Comparison of ENCODE assay signal across 1 cellular context in the genomic region with DNA sequence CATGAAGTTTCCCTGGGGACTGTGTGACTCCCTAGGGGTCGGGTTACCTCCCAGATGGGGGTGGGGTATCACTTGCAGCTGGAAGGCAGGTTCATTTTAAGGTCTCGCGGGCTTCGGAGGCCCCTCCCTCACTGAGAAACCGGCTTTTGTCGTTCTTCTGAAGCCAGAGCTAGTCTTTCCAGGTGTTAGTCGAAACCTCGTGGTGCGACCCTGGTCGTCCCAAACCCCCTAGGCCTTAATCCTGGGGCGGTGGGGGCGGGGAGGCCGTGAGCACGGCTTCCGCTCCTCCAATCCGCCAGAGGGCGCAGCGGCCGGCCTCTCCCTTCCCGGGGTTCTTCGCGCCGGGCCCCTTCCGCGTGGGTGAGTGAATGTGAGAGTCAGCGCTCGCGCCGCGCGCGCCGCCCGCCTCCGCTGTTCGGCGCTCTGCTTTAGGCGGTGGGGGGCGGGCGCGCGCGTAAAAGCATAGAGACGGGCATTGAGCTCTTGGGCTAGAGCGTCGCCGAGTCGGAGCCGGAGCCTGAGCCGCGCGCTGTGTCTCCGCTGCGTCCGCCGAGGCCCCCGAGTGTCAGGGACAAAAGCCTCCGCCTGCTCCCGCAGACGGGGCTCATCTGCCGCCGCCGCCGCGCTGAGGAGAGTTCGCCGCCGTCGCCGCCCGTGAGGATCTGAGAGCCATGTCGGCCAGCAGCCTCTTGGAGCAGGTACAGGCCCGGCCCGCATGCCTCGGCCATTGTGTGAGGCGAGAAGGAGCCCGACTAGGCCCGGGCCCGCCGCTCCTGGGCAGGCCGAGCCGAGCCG.
TF ChIP-seq lines count a peak whose summit lies in the region.

A gene (plus strand): TSS at position 491 of the 795 bp plus-strand sequence. CDS start 181 bp downstream, at position 672.

TF ChIP-seq in HepG2, 621 proteins besides CTCF, POLR2A, EP300 and RAD21 (continued from another document and continues in another):
- TF ChIP-seq, protein P1, sequence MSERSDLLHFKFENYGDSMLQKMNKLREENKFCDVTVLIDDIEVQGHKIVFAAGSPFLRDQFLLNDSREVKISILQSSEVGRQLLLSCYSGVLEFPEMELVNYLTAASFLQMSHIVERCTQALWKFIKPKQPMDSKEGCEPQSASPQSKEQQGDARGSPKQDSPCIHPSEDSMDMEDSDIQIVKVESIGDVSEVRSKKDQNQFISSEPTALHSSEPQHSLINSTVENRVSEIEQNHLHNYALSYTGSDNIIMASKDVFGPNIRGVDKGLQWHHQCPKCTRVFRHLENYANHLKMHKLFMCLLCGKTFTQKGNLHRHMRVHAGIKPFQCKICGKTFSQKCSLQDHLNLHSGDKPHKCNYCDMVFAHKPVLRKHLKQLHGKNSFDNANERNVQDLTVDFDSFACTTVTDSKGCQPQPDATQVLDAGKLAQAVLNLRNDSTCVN (CRISPR knock-in tag; IDR thresholded peaks at IDR 0.05; ENCODE audit: borderline replicate concordance): peak; percentile 51; the same call in 1 of the 2 replicates
- TF ChIP-seq, protein P2, sequence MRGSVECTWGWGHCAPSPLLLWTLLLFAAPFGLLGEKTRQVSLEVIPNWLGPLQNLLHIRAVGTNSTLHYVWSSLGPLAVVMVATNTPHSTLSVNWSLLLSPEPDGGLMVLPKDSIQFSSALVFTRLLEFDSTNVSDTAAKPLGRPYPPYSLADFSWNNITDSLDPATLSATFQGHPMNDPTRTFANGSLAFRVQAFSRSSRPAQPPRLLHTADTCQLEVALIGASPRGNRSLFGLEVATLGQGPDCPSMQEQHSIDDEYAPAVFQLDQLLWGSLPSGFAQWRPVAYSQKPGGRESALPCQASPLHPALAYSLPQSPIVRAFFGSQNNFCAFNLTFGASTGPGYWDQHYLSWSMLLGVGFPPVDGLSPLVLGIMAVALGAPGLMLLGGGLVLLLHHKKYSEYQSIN (CRISPR knock-in tag; IDR thresholded peaks at IDR 0.05; ENCODE audit: borderline replicate concordance): no peak; the same call in 1 of the 2 replicates
- TF ChIP-seq MXD4 (CRISPR knock-in tag; IDR thresholded peaks at IDR 0.05) (peak; percentile 92), ZNF354B (CRISPR knock-in tag; IDR thresholded peaks at IDR 0.05) (no peak), SIN3B (IDR thresholded peaks at IDR 0.05; ENCODE audit: low read length) (no peak; the same call in 1 of the 2 replicates), ZNF619 (CRISPR knock-in tag; IDR thresholded peaks at IDR 0.05) (peak; percentile 54; the same call in 1 of the 2 replicates), ZNF549 (CRISPR knock-in tag; IDR thresholded peaks at IDR 0.05) (no peak), NFRKB (IDR thresholded peaks at IDR 0.05) (no peak), HCFC1 (IDR thresholded peaks at IDR 0.05; ENCODE audit: low read depth, low read length) (peak; percentile 42; the same call in 1 of the 2 replicates), MTA3 (CRISPR knock-in tag; IDR thresholded peaks at IDR 0.05) (no peak), HNRNPLL (IDR thresholded peaks at IDR 0.05; ENCODE audit: low read depth, low read length, poor library complexity, severe bottlenecking) (peak; percentile 85), ZNF124 (CRISPR knock-in tag; IDR thresholded peaks at IDR 0.05) (peak; percentile 63), NKX3-1 (CRISPR knock-in tag; IDR thresholded peaks at IDR 0.05) (peak; percentile 79), STAG1 (CRISPR knock-in tag; IDR thresholded peaks at IDR 0.05) (peak; percentile 22), MIXL1 (CRISPR knock-in tag; IDR thresholded peaks at IDR 0.05) (peak; percentile 72; the same call in 1 of the 2 replicates), ZNF350 (CRISPR knock-in tag; IDR thresholded peaks at IDR 0.05; ENCODE audit: borderline replicate concordance, low read depth) (peak; percentile 98), ELF1 (CRISPR knock-in tag; IDR thresholded peaks at IDR 0.05) (peak; percentile 94), STAT5B (CRISPR knock-in tag; IDR thresholded peaks at IDR 0.05) (no peak), MTF2 (CRISPR knock-in tag; IDR thresholded peaks at IDR 0.05; ENCODE audit: borderline replicate concordance) (no peak)
- TF ChIP-seq, protein P3, sequence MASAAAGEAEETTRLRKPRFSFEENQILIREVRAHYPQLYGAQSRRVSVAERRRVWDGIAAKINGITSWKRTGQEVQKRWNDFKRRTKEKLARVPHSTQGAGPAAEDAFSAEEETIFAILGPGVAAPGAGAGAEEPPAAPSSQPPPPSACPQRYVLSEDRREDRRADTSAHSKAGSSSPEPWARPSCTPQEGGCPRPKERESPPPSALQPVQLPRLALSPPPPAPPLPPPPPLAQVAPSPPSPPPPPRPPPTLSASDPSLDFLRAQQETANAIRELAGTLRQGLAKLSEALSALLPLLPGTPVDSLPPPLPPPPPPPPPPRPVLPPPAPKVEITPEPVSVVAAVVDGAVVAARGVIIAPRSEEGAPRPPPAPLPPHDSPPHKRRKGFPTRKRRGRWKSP (CRISPR knock-in tag; IDR thresholded peaks at IDR 0.05): peak; percentile 95
- TF ChIP-seq, protein P4, sequence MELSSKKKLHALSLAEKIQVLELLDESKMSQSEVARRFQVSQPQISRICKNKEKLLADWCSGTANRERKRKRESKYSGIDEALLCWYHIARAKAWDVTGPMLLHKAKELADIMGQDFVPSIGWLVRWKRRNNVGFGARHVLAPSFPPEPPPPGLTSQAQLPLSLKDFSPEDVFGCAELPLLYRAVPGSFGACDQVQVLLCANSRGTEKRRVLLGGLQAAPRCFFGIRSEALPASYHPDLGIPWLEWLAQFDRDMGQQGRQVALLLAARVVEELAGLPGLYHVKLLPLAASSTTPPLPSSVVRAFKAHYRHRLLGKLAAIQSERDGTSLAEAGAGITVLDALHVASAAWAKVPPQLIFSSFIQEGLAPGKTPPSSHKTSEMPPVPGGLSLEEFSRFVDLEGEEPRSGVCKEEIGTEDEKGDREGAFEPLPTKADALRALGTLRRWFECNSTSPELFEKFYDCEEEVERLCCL (CRISPR knock-in tag; IDR thresholded peaks at IDR 0.05; ENCODE audit: borderline replicate concordance): no peak; the same call in none of the 2 replicates
- TF ChIP-seq, protein P5, sequence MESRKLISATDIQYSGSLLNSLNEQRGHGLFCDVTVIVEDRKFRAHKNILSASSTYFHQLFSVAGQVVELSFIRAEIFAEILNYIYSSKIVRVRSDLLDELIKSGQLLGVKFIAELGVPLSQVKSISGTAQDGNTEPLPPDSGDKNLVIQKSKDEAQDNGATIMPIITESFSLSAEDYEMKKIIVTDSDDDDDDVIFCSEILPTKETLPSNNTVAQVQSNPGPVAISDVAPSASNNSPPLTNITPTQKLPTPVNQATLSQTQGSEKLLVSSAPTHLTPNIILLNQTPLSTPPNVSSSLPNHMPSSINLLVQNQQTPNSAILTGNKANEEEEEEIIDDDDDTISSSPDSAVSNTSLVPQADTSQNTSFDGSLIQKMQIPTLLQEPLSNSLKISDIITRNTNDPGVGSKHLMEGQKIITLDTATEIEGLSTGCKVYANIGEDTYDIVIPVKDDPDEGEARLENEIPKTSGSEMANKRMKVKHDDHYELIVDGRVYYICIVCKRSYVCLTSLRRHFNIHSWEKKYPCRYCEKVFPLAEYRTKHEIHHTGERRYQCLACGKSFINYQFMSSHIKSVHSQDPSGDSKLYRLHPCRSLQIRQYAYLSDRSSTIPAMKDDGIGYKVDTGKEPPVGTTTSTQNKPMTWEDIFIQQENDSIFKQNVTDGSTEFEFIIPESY (CRISPR knock-in tag; IDR thresholded peaks at IDR 0.05): peak; percentile 60
- TF ChIP-seq, protein P6, sequence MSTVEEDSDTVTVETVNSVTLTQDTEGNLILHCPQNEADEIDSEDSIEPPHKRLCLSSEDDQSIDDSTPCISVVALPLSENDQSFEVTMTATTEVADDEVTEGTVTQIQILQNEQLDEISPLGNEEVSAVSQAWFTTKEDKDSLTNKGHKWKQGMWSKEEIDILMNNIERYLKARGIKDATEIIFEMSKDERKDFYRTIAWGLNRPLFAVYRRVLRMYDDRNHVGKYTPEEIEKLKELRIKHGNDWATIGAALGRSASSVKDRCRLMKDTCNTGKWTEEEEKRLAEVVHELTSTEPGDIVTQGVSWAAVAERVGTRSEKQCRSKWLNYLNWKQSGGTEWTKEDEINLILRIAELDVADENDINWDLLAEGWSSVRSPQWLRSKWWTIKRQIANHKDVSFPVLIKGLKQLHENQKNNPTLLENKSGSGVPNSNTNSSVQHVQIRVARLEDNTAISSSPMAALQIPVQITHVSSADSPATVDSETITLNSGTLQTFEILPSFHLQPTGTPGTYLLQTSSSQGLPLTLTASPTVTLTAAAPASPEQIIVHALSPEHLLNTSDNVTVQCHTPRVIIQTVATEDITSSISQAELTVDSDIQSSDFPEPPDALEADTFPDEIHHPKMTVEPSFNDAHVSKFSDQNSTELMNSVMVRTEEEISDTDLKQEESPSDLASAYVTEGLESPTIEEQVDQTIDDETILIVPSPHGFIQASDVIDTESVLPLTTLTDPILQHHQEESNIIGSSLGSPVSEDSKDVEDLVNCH (CRISPR knock-in tag; IDR thresholded peaks at IDR 0.05): no peak
- TF ChIP-seq, protein P7, sequence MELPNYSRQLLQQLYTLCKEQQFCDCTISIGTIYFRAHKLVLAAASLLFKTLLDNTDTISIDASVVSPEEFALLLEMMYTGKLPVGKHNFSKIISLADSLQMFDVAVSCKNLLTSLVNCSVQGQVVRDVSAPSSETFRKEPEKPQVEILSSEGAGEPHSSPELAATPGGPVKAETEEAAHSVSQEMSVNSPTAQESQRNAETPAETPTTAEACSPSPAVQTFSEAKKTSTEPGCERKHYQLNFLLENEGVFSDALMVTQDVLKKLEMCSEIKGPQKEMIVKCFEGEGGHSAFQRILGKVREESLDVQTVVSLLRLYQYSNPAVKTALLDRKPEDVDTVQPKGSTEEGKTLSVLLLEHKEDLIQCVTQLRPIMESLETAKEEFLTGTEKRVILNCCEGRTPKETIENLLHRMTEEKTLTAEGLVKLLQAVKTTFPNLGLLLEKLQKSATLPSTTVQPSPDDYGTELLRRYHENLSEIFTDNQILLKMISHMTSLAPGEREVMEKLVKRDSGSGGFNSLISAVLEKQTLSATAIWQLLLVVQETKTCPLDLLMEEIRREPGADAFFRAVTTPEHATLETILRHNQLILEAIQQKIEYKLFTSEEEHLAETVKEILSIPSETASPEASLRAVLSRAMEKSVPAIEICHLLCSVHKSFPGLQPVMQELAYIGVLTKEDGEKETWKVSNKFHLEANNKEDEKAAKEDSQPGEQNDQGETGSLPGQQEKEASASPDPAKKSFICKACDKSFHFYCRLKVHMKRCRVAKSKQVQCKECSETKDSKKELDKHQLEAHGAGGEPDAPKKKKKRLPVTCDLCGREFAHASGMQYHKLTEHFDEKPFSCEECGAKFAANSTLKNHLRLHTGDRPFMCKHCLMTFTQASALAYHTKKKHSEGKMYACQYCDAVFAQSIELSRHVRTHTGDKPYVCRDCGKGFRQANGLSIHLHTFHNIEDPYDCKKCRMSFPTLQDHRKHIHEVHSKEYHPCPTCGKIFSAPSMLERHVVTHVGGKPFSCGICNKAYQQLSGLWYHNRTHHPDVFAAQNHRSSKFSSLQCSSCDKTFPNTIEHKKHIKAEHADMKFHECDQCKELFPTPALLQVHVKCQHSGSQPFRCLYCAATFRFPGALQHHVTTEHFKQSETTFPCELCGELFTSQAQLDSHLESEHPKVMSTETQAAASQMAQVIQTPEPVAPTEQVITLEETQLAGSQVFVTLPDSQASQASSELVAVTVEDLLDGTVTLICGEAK (IDR thresholded peaks at IDR 0.05): no peak
- TF ChIP-seq, protein P7 (CRISPR knock-in tag; IDR thresholded peaks at IDR 0.05): peak; percentile 53; the same call in 1 of the 2 replicates
- TF ChIP-seq, protein P8, sequence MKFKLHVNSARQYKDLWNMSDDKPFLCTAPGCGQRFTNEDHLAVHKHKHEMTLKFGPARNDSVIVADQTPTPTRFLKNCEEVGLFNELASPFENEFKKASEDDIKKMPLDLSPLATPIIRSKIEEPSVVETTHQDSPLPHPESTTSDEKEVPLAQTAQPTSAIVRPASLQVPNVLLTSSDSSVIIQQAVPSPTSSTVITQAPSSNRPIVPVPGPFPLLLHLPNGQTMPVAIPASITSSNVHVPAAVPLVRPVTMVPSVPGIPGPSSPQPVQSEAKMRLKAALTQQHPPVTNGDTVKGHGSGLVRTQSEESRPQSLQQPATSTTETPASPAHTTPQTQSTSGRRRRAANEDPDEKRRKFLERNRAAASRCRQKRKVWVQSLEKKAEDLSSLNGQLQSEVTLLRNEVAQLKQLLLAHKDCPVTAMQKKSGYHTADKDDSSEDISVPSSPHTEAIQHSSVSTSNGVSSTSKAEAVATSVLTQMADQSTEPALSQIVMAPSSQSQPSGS (CRISPR knock-in tag; IDR thresholded peaks at IDR 0.05): peak; percentile 83
- TF ChIP-seq, protein P9, sequence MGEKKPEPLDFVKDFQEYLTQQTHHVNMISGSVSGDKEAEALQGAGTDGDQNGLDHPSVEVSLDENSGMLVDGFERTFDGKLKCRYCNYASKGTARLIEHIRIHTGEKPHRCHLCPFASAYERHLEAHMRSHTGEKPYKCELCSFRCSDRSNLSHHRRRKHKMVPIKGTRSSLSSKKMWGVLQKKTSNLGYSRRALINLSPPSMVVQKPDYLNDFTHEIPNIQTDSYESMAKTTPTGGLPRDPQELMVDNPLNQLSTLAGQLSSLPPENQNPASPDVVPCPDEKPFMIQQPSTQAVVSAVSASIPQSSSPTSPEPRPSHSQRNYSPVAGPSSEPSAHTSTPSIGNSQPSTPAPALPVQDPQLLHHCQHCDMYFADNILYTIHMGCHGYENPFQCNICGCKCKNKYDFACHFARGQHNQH (CRISPR knock-in tag; IDR thresholded peaks at IDR 0.05): peak; percentile 95
- TF ChIP-seq, protein P10, sequence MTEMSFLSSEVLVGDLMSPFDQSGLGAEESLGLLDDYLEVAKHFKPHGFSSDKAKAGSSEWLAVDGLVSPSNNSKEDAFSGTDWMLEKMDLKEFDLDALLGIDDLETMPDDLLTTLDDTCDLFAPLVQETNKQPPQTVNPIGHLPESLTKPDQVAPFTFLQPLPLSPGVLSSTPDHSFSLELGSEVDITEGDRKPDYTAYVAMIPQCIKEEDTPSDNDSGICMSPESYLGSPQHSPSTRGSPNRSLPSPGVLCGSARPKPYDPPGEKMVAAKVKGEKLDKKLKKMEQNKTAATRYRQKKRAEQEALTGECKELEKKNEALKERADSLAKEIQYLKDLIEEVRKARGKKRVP (CRISPR knock-in tag; IDR thresholded peaks at IDR 0.05): peak in 1 of 2 experiments; percentile 58; a peak in 2 of 4 replicates
